In genomic region chr10:14953452-14954000, GRCh38 we compare ENCODE assay signal across 8 cellular contexts. TPM values are rescaled to one million over a fixed set of nuclear protein-coding genes. Genes with fewer than 3 reads are reported as not detected.
DNase-seq lines count a peak whose midpoint lies in the region; ATAC-seq and TF ChIP-seq lines count a peak whose summit lies in the region.

No MANE protein-coding gene starts in this region.

- TF ChIP-seq CTCF in KMS-11 (conservative IDR thresholded peaks at IDR 0.05; ENCODE audit: low read depth, low read length) (no peak), glutamatergic neuron (IDR thresholded peaks at IDR 0.05; ENCODE audit: partially characterized antibody, unreplicated experiment) (no peak), parathyroid adenoma (IDR thresholded peaks at IDR 0.05) (peak; percentile 17)

- H3K9me3 ChIP-seq in parathyroid adenoma (ENCODE audit: control insufficient read depth, low read length) = no peaks in the 10 kb centered on the region

- H3K27me3 ChIP-seq in KMS-11 (ENCODE audit: insufficient read depth, low read depth) (no peaks in the 10 kb centered on the region), parathyroid adenoma (ENCODE audit: control insufficient read depth, insufficient read depth, low read length) (no peaks in the 10 kb centered on the region)

- H3K9ac ChIP-seq in KMS-11 (peak overlapping the region; percentile 83), parathyroid adenoma (no peak overlapping the region)

- H3K9me3 Mint-ChIP-seq in activated T-helper 1 cell treated with anti-CD3 and anti-CD28 coated beads, Interleukin-12 subunit alpha, Interleukin-12 subunit beta, Interleukin-2, Interleukin-4 antibody, amounts not matched to agents 30 ng/mL and 10 ng/mL and 1 ng/mL, durations not matched to agents 14 hours and 24 hours and 36 hours = no peaks in the 10 kb centered on the region
- no peaks in the 10 kb centered on the region for H3K9me3 Mint-ChIP-seq in glutamatergic neuron (ENCODE audit: unreplicated experiment)

- H2AFZ ChIP-seq in KMS-11 (ENCODE audit: low read depth) = peak overlapping the region; percentile 70
- peak overlapping the region; percentile 82 for H2AFZ ChIP-seq in parathyroid adenoma

- peak; percentile 48 for ATAC-seq in GM21786 (IDR thresholded peaks at IDR 0.05; ENCODE audit: unreplicated experiment)

- peak overlapping the region; percentile 91 for H3K27ac ChIP-seq in KMS-11
- peak overlapping the region; percentile 65 for H3K27ac ChIP-seq in parathyroid adenoma

- H3K4me1 ChIP-seq in KMS-11 (ENCODE audit: low read depth, poor library complexity, severe bottlenecking) (peaks cover 49% of the 10 kb centered on the region), parathyroid adenoma (peaks cover 5% of the 10 kb centered on the region)

- H3K4me3 ChIP-seq in KMS-11 (IDR thresholded peaks at IDR 0.05; ENCODE audit: insufficient read depth, low read depth, low read length) (no peak overlapping the region), parathyroid adenoma (ENCODE audit: low read depth, low read length) (peak overlapping the region; percentile 95)

- H3K4me2 ChIP-seq in KMS-11 (peak overlapping the region; percentile 84), parathyroid adenoma (ENCODE audit: low read length) (peak overlapping the region; percentile 96)

- H3K36me3 Mint-ChIP-seq in activated T-helper 1 cell treated with anti-CD3 and anti-CD28 coated beads, Interleukin-12 subunit alpha, Interleukin-12 subunit beta, Interleukin-2, Interleukin-4 antibody, amounts not matched to agents 30 ng/mL and 10 ng/mL and 1 ng/mL, durations not matched to agents 14 hours and 24 hours and 36 hours (ENCODE audit: low read depth) = peaks cover 18% of the 10 kb centered on the region
- no peaks in the 10 kb centered on the region for H3K36me3 Mint-ChIP-seq in glutamatergic neuron (ENCODE audit: unreplicated experiment)

- peaks cover 52% of the 10 kb centered on the region for H3K79me2 ChIP-seq in KMS-11 (ENCODE audit: insufficient read depth, low read depth)
- H3K79me2 ChIP-seq in parathyroid adenoma = peaks cover 4% of the 10 kb centered on the region

- H3K4me3 Mint-ChIP-seq in activated T-helper 1 cell treated with anti-CD3 and anti-CD28 coated beads, Interleukin-12 subunit alpha, Interleukin-12 subunit beta, Interleukin-2, Interleukin-4 antibody, amounts not matched to agents 30 ng/mL and 10 ng/mL and 1 ng/mL, durations not matched to agents 14 hours and 24 hours and 36 hours = peak overlapping the region; percentile 94
- peak overlapping the region; percentile 93 for H3K4me3 Mint-ChIP-seq in glutamatergic neuron (ENCODE audit: unreplicated experiment)

- no peaks in the 10 kb centered on the region for H3K27me3 Mint-ChIP-seq in activated T-helper 1 cell treated with anti-CD3 and anti-CD28 coated beads, Interleukin-12 subunit alpha, Interleukin-12 subunit beta, Interleukin-2, Interleukin-4 antibody, amounts not matched to agents 30 ng/mL and 10 ng/mL and 1 ng/mL, durations not matched to agents 14 hours and 24 hours and 36 hours (ENCODE audit: insufficient read depth)
- H3K27me3 Mint-ChIP-seq in glutamatergic neuron (ENCODE audit: unreplicated experiment) = peaks cover 5% of the 10 kb centered on the region

- H4K20me1 ChIP-seq in KMS-11 (ENCODE audit: insufficient read depth) = no peaks in the 10 kb centered on the region

- H3K4me1 Mint-ChIP-seq in activated T-helper 1 cell treated with anti-CD3 and anti-CD28 coated beads, Interleukin-12 subunit alpha, Interleukin-12 subunit beta, Interleukin-2, Interleukin-4 antibody, amounts not matched to agents 30 ng/mL and 10 ng/mL and 1 ng/mL, durations not matched to agents 14 hours and 24 hours and 36 hours (ENCODE audit: low read depth) = peaks cover 58% of the 10 kb centered on the region
- peaks cover 4% of the 10 kb centered on the region for H3K4me1 Mint-ChIP-seq in glutamatergic neuron (ENCODE audit: low read depth, unreplicated experiment)

- intact Hi-C loops in activated T-helper 1 cell treated with anti-CD3 and anti-CD28 coated beads, Interleukin-12 subunit alpha, Interleukin-12 subunit beta, Interleukin-2, Interleukin-4 antibody, amounts not matched to agents 30 ng/mL and 10 ng/mL and 1 ng/mL, durations not matched to agents 14 hours and 24 hours and 36 hours (cut with micrococcal nuclease) = loop anchor here (5.0 to 10.0 kb wide), 3 partner anchors 306 to 1609 kb away; partner anchors contain the start of gene SEPHS1

- peak overlapping the region; percentile 95 for H3K27ac Mint-ChIP-seq in activated T-helper 1 cell treated with anti-CD3 and anti-CD28 coated beads, Interleukin-12 subunit alpha, Interleukin-12 subunit beta, Interleukin-2, Interleukin-4 antibody, amounts not matched to agents 30 ng/mL and 10 ng/mL and 1 ng/mL, durations not matched to agents 14 hours and 24 hours and 36 hours
- peak overlapping the region; percentile 8 for H3K27ac Mint-ChIP-seq in glutamatergic neuron (ENCODE audit: unreplicated experiment)

- H3K36me3 ChIP-seq in KMS-11 (ENCODE audit: insufficient read depth) (no peaks in the 10 kb centered on the region; the same call in 1 of the 2 replicates), parathyroid adenoma (ENCODE audit: control insufficient read depth, insufficient read depth, low read length) (no peaks in the 10 kb centered on the region)

- DNase-seq in NCI-H345 treated with DMSO at 0.1 percent for 48 hours (lab: John Stamatoyannopoulos, UW; ENCODE audit: unreplicated experiment) = peak; percentile 7
- DNase-seq in NCI-H345 (lab: John Stamatoyannopoulos, UW) = no peak
- peak; percentile 9 for DNase-seq in activated T-helper 1 cell treated with anti-CD3 and anti-CD28 coated beads, Interleukin-12 subunit alpha, Interleukin-12 subunit beta, Interleukin-2, Interleukin-4 antibody, amounts not matched to agents 30 ng/mL and 10 ng/mL and 1 ng/mL, durations not matched to agents 14 hours and 24 hours and 36 hours (ENCODE audit: low spot score)
- peak; percentile 49 for DNase-seq in glutamatergic neuron
- DNase-seq in NCI-H1436 (lab: John Stamatoyannopoulos, UW) = no peak

RNA-seq across cellular contexts. Expression of gene DCLRE1C, which starts 0.4 kb away (rescaled TPM):
- total RNA-seq in activated T-helper 1 cell treated with anti-CD3 and anti-CD28 coated beads, Interleukin-12 subunit alpha, Interleukin-12 subunit beta, Interleukin-2, Interleukin-4 antibody, amounts not matched to agents 30 ng/mL and 10 ng/mL and 1 ng/mL, durations not matched to agents 14 hours and 24 hours and 36 hours = 15.5 and 20.9 TPM in 2 replicates
- total RNA-seq in glutamatergic neuron (ENCODE audit: unreplicated experiment) = 8.5 TPM

RNA-seq across cellular contexts. Expression of gene MEIG1, which starts 5.7 kb away (rescaled TPM):
- total RNA-seq in activated T-helper 1 cell treated with anti-CD3 and anti-CD28 coated beads, Interleukin-12 subunit alpha, Interleukin-12 subunit beta, Interleukin-2, Interleukin-4 antibody, amounts not matched to agents 30 ng/mL and 10 ng/mL and 1 ng/mL, durations not matched to agents 14 hours and 24 hours and 36 hours = 0.44 TPM in 1 of 2 replicates, not detected in the other
- not detected for total RNA-seq in glutamatergic neuron (ENCODE audit: unreplicated experiment)

Comparison
In these comparisons a context has a peak if more than half of its experiments do, and no peak if none do; other contexts are left out.
1. DNase-seq: peak in NCI-H345 treated with DMSO at 0.1 percent for 48 hours (single experiment), activated T-helper 1 cell treated with anti-CD3 and anti-CD28 coated beads, Interleukin-12 subunit alpha, Interleukin-12 subunit beta, Interleukin-2, Interleukin-4 antibody, amounts not matched to agents 30 ng/mL and 10 ng/mL and 1 ng/mL, durations not matched to agents 14 hours and 24 hours and 36 hours (single experiment) and glutamatergic neuron (single experiment); none in NCI-H345 (single experiment) and NCI-H1436 (single experiment).